In the genomic region with DNA sequence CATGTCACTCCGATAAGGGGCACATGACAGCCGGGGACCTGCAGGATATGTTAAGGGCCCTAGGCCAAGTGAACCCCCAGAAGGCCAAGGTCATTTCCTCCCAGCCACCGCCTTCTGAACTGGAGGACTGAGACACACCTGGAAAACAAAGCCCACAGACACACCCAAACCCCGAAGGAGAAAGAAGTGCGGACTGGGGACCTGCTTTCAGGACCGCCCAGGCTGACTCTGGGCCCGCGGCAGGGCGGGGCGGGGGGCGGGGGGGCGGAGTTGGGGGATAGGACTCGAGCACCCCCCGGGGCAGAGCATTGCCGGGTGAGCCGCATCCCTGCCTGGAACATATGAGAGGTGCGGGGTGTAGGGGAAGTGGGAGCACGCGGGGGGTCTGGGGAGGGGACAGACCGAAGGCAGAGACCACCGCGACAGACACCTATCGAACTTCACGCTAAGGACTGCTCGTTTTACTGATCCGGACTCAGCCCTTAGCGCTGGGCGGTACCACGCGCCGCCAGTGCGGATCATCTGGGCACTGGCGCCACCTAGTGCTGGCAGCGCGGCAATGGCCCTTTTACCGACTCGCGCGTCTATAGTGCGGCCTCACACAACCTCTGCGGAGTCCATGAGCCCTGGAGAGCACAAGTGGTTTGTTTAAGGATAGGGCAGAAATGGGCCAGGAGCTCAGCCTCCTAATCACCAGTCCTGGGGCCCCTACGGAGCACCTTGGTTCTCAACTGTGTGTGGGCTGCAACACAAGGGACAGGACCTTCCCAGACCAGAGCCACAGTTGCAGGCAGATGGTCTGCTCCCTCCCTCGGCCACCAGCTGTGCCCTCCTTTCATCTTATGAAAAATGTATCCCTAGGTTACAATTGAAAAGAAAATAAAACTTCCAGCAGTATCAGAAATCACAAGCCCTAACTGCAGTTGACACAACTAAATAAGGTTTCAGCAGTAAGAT, we compare ENCODE assay signal across 8 cellular contexts.
DNase-seq lines count a peak whose midpoint lies in the region; ATAC-seq and TF ChIP-seq lines count a peak whose summit lies in the region.

No MANE protein-coding gene starts in this region.

- peak; percentile 94 for TF ChIP-seq CTCF in activated CD8-positive, alpha-beta T cell treated with anti-CD3 and anti-CD28 coated beads for 36 hours (IDR thresholded peaks at IDR 0.05)

- no peaks in the 10 kb centered on the region for H3K36me3 Mint-ChIP-seq in activated CD8-positive, alpha-beta T cell treated with anti-CD3 and anti-CD28 coated beads for 36 hours (ENCODE audit: low read depth)

- intact Hi-C loops in activated CD8-positive, alpha-beta T cell treated with anti-CD3 and anti-CD28 coated beads for 36 hours (cut with micrococcal nuclease), result loop anchor here (5.0 to 10.0 kb wide), 3 partner anchors 85 to 493 kb away; no protein-coding TSS in a partner anchor

- H3K27ac Mint-ChIP-seq in activated CD8-positive, alpha-beta T cell treated with anti-CD3 and anti-CD28 coated beads for 36 hours, result no peak overlapping the region

- H3K4me1 Mint-ChIP-seq in activated CD8-positive, alpha-beta T cell treated with anti-CD3 and anti-CD28 coated beads for 36 hours (ENCODE audit: low read depth), result no peaks in the 10 kb centered on the region

- H3K9me3 Mint-ChIP-seq in activated CD8-positive, alpha-beta T cell treated with anti-CD3 and anti-CD28 coated beads for 36 hours, result no peaks in the 10 kb centered on the region

- peaks cover 2% of the 10 kb centered on the region for H3K27me3 Mint-ChIP-seq in activated CD8-positive, alpha-beta T cell treated with anti-CD3 and anti-CD28 coated beads for 36 hours

- ATAC-seq in GM19351 (IDR thresholded peaks at IDR 0.05; ENCODE audit: unreplicated experiment) (peak; percentile 99), HG03457 (IDR thresholded peaks at IDR 0.05; ENCODE audit: unreplicated experiment) (peak; percentile 95)
- peak; percentile 99 for ATAC-seq in activated CD8-positive, alpha-beta T cell treated with anti-CD3 and anti-CD28 coated beads for 36 hours

- peak overlapping the region; percentile 70 for H3K4me3 Mint-ChIP-seq in activated CD8-positive, alpha-beta T cell treated with anti-CD3 and anti-CD28 coated beads for 36 hours

- CTCF ChIA-PET in activated CD8-positive, alpha-beta T cell treated with anti-CD3 and anti-CD28 coated beads for 36 hours (lab: Charles Lee), result interaction anchor here (0.7 to 2.4 kb wide), 11 partner anchors 9 to 123 kb away, joined by 3 to 9 read pairs (median 4); no protein-coding TSS in a partner anchor

- POLR2A ChIA-PET in activated CD8-positive, alpha-beta T cell treated with anti-CD3 and anti-CD28 coated beads for 36 hours (lab: Charles Lee), result no interaction called here

- DNase-seq in CD1c-positive myeloid dendritic cell (ENCODE audit: extremely low spot score), result peak; percentile 83
- DNase-seq in NCI-H526 treated with DMSO at 0.1 percent for 48 hours (lab: John Stamatoyannopoulos, UW), result peak; percentile 41
- peak; percentile 84 for DNase-seq in activated CD8-positive, alpha-beta T cell treated with anti-CD3 and anti-CD28 coated beads for 36 hours
- peak; percentile 85 for DNase-seq in ecto neural progenitor cell (ENCODE audit: low spot score)
- peak; percentile 67 to 78 for DNase-seq in lung microvascular endothelial cell (ENCODE audit: low read depth in 2 of 2)
- DNase-seq in stimulated activated CD4-positive, alpha-beta T cell treated with anti-CD3 and anti-CD28 coated beads, TNF-alpha, amount 100 ng/mL, for 48 hours (ENCODE audit: low read depth in 3 of 3), result peak; percentile 59 to 74 (median 63)

Comparison
In these comparisons a context has a peak if more than half of its experiments do, and no peak if none do; other contexts are left out.
1. Peak in every context shown above with its lines: DNase-seq and ATAC-seq.